In genomic region chr19:57499680-57500395, GRCh38 we compare ENCODE assay signal across 8 cellular contexts. TPM values are rescaled to one million over a fixed set of nuclear protein-coding genes. Genes with fewer than 3 reads are reported as not detected.
DNase-seq lines count a peak whose midpoint lies in the region; ATAC-seq, FAIRE-seq and TF ChIP-seq lines count a peak whose summit lies in the region.
"Not testable (repeated sequence)": the region's sequence is repeated elsewhere in the genome, so short reads cannot be mapped to it uniquely, and the experiment has no call there.

Gene ZNF773 (plus strand): TSS chr19:57499938. CDS start chr19:57500081, 143 bp downstream.

- FAIRE-seq in kidney (lab: Jason Lieb, UNC), result not testable (repeated sequence)

- H3K4me3 ChIP-seq in kidney (ENCODE audit: low read length in 2 of 2), result peak within 1 kb of the TSS; percentile 58 to 69

- not testable (repeated sequence) for H3K9me3 ChIP-seq in kidney (ENCODE audit: control insufficient read depth in 1 of 2, low read length in 2 of 2)

- intact Hi-C loops in kidney (cut with DNase I), result not testable (repeated sequence)

- H3K36me3 ChIP-seq in kidney (ENCODE audit: control insufficient read depth in 1 of 2, insufficient read depth in 2 of 2, low read length in 2 of 2), result not testable (repeated sequence)

- TF ChIP-seq CTCF in kidney (IDR thresholded peaks at IDR 0.05; ENCODE audit: borderline replicate concordance, extremely low read depth, insufficient read depth), result not testable (repeated sequence)

- H3K9ac ChIP-seq in kidney (ENCODE audit: low read length in 2 of 2), result peak within 1 kb of the TSS; percentile 65 to 71

- ATAC-seq in GM19023 (IDR thresholded peaks at IDR 0.05; ENCODE audit: unreplicated experiment) (peak; percentile 98), HG03196 (IDR thresholded peaks at IDR 0.05; ENCODE audit: unreplicated experiment) (peak; percentile 97)

- not testable (repeated sequence) for H3K4me1 ChIP-seq in kidney (ENCODE audit: control insufficient read depth in 1 of 2, insufficient read depth in 1 of 2, low read depth in 1 of 2, low read length in 2 of 2)

- H3K27ac ChIP-seq in kidney (ENCODE audit: low read depth in 2 of 2, low read length in 2 of 2), result peak within 1 kb of the TSS; percentile 47 to 76

- DNase-seq in AG08396 (ENCODE audit: low spot score), result peak; percentile 95
- DNase-seq in NCI-H345 treated with DMSO at 0.1 percent for 48 hours (lab: John Stamatoyannopoulos, UW; ENCODE audit: unreplicated experiment), result peak; percentile 71
- DNase-seq in activated CD4-positive, CD25-positive, alpha-beta regulatory T cell treated with anti-CD3 and anti-CD28 coated beads, Interleukin-2, amount 50 U/mL, for 16 hours (ENCODE audit: low read depth, low spot score), result peak; percentile 88
- peak; percentile 95 for DNase-seq in cerebellar cortex (ENCODE audit: low spot score)
- peak; percentile 99 for DNase-seq in kidney
- peak; percentile 88 to 92 for DNase-seq in stimulated activated CD4-positive, alpha-beta T cell treated with anti-CD3 and anti-CD28 coated beads, Interleukin-15, amount 100 ng/mL, for 1 hour (ENCODE audit: low read depth in 1 of 2, low spot score in 1 of 2)

RNA-seq across cellular contexts. Expression of gene ZNF773, which starts in this region (rescaled TPM):
- total RNA-seq in kidney, result 12.1 TPM
- 3.4 TPM for polyA plus RNA-seq in kidney (ENCODE audit: insufficient read depth, low read depth, low replicate concordance)

Comparison
In these comparisons a context has a peak if more than half of its experiments do, and no peak if none do; other contexts are left out.
1. Peak in every context shown above with its lines: DNase-seq, ATAC-seq, H3K4me3 ChIP-seq and H3K27ac ChIP-seq.